9 cellular contexts compared by ENCODE assay signal in genomic region chr1:12658531-12659453, GRCh38. TPM values are rescaled to one million over a fixed set of nuclear protein-coding genes. Genes with fewer than 3 reads are reported as not detected.
DNase-seq lines count a peak whose midpoint lies in the region; ATAC-seq and TF ChIP-seq lines count a peak whose summit lies in the region.
"Had no signal": no experiment of that assay in that cellular context is flagged by ENCODE, and none has a peak within 500 bp of the region (broad histone marks: within the 10 kb centered on the region; RNA-seq: fewer than 3 reads in every experiment).

No MANE protein-coding gene starts in this region.

- H3K36me3 ChIP-seq in adipocyte (ENCODE audit: control insufficient read depth, insufficient read depth, low read length, severe bottlenecking) (no peaks in the 10 kb centered on the region), heart right ventricle (no peaks in the 10 kb centered on the region)
- H3K36me3 ChIP-seq: BLaER1 had no signal

- intact Hi-C loops in heart right ventricle (cut with DNase I) = loop anchor here in 8 of 10 donors (1.0 to 10.0 kb wide), 8 partner anchors 36 to 384 kb away; no protein-coding TSS in a partner anchor

- 39 to 41% methylated on average over 23 of the region's 23 CpGs for WGBS in heart right ventricle, 2 donors

- H3K4me1 ChIP-seq in adipocyte (ENCODE audit: control insufficient read depth, insufficient read depth, low read length) = no peaks in the 10 kb centered on the region
- H3K4me1 ChIP-seq in heart right ventricle = peaks cover 0 to 7% (median 3%) of the 10 kb centered on the region in 9 donors

- H3K27me3 ChIP-seq in adipocyte (replicated peaks; ENCODE audit: control insufficient read depth, insufficient read depth, low read length) (peaks cover 5% of the 10 kb centered on the region), heart right ventricle (no peaks in the 10 kb centered on the region)
- H3K27me3 ChIP-seq: BLaER1 had no signal

- ATAC-seq in heart right ventricle (peak; percentile 71 to 91 (median 86)), HG03469 (IDR thresholded peaks at IDR 0.05; ENCODE audit: unreplicated experiment) (no peak)

- H3K9me3 ChIP-seq in adipocyte (ENCODE audit: control insufficient read depth, low read length) (peaks cover 9% of the 10 kb centered on the region), heart right ventricle (peaks cover 0 to 13% (median 4%) of the 10 kb centered on the region in 11 donors)

- H3K9ac ChIP-seq in adipocyte (ENCODE audit: low read length) = no peak overlapping the region
- H3K9ac ChIP-seq: BLaER1 had no signal

- TF ChIP-seq CTCF in heart right ventricle (IDR thresholded peaks at IDR 0.05) = peak; percentile 94 to 98 (median 96)

- H3K4me3 ChIP-seq in adipocyte (ENCODE audit: low read length) = no peak overlapping the region
- H3K4me3 ChIP-seq in heart right ventricle = no peak overlapping the region
- H3K4me3 ChIP-seq: BLaER1 had no signal

- DNase-seq in DMS153 treated with DMSO at 0.1 percent for 48 hours (lab: John Stamatoyannopoulos, UW; ENCODE audit: unreplicated experiment) = peak; percentile 18
- no peak for DNase-seq in DMS153 (lab: John Stamatoyannopoulos, UW)
- DNase-seq in NCI-H1436 (lab: John Stamatoyannopoulos, UW) = peak; percentile 82
- peak; percentile 34 to 70 (median 56) for DNase-seq in T-helper 1 cell
- peak; percentile 95 for DNase-seq in adipocyte (ENCODE audit: low read depth)
- DNase-seq in heart right ventricle = peak; percentile 56 to 68
- peak; percentile 50 for DNase-seq in putamen (ENCODE audit: low spot score)

- H3K27ac ChIP-seq in heart right ventricle = no peak overlapping the region
- H3K27ac ChIP-seq: BLaER1 had no signal

RNA-seq across cellular contexts. Expression of gene AADACL4, which starts 14.9 kb away (rescaled TPM):
- not detected for total RNA-seq in heart right ventricle
- not detected for polyA plus RNA-seq in heart right ventricle

RNA-seq across cellular contexts. Expression of gene DHRS3, which starts 40.8 kb away (rescaled TPM):
- 10 to 100 TPM; 50.8 to 88.3 (median 63.7) TPM for total RNA-seq in heart right ventricle
- 10 to 100 TPM; 39.9 to 93.5 TPM for polyA plus RNA-seq in heart right ventricle

RNA-seq across cellular contexts. Expression of gene AADACL3, which starts 57.1 kb away (rescaled TPM):
- total RNA-seq in heart right ventricle = not detected
- not detected for polyA plus RNA-seq in heart right ventricle
